ENCODE assay signal across 15 cellular contexts in the genomic region with DNA sequence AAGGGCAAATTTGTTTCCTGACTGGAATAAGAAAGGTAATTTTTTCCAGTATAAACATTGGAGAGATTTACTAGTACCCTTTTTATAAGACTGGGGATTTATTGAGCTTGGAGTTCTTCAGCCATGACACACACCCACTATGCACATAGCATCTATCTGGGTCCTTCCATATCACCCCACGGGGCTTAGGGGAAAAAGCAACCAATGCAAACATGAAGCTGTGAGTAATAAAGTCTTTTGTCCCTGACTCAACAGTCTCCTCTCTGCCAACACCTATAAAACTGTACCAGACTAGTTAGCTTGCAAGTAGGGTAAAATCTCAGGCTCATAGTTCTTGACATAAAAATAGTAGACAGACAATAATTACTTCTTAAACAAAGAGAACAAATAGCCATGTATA. TPM values are rescaled to one million over a fixed set of nuclear protein-coding genes. Genes with fewer than 3 reads are reported as not detected.
DNase-seq lines count a peak whose midpoint lies in the region; ATAC-seq and TF ChIP-seq lines count a peak whose summit lies in the region.
"Had no signal": no experiment of that assay in that cellular context is flagged by ENCODE, and none has a peak within 500 bp of the region (broad histone marks: within the 10 kb centered on the region; RNA-seq: fewer than 3 reads in every experiment).

No MANE protein-coding gene starts in this region.

- no peaks in the 10 kb centered on the region for H3K9me2 ChIP-seq in PC-3 (replicated peaks; ENCODE audit: low read length)

- H3K4me3 ChIP-seq in PC-3 (ENCODE audit: low read length) (no peak overlapping the region), skeletal muscle cell (ENCODE audit: low read depth, low read length) (no peak overlapping the region)

- ATAC-seq in PC-3, result peak; percentile 92
- peak; percentile 58 for ATAC-seq in esophagus mucosa
- no peak for ATAC-seq in GM21360 (IDR thresholded peaks at IDR 0.05; ENCODE audit: unreplicated experiment)
- ATAC-seq in GM21786 (IDR thresholded peaks at IDR 0.05; ENCODE audit: unreplicated experiment), result no peak
- ATAC-seq: natural killer cell had no signal

- no peaks in the 10 kb centered on the region for H4K20me1 ChIP-seq in PC-3 (ENCODE audit: low read length)

- POLR2A ChIA-PET in PC-3 (lab: Charles Lee; ENCODE audit: unreplicated experiment), result interaction anchor here (0.6 kb wide), 1 partner anchor 151 kb away, joined by 4 read pairs; no protein-coding TSS in a partner anchor

- DNase-seq in GM03348 (ENCODE audit: low spot score) (peak; percentile 7), PC-3 (peak; percentile 97), skeletal muscle cell (ENCODE audit: low read depth) (peak; percentile 98), nucleus accumbens (lab: John Stamatoyannopoulos, UW) (no peak), mesenteric fat pad (ENCODE audit: low spot score) (no peak)
- DNase-seq: activated CD4-positive, CD25-positive, alpha-beta regulatory T cell treated with anti-CD3 and anti-CD28 coated beads, Interleukin-2, amount 50 U/mL, for 72 hours; activated CD8-positive, alpha-beta memory T cell treated with anti-CD3 and anti-CD28 coated beads, Interleukin-2, amount 50 U/mL, for 4 hours; activated naive CD4-positive, alpha-beta T cell treated with anti-CD3 and anti-CD28 coated beads for 36 hours; CD4-positive, alpha-beta memory T cell; natural killer cell; NCI-H2171 treated with DMSO at 0.1 percent for 48 hours; stimulated activated naive CD4-positive, alpha-beta T cell had no signal

- peak overlapping the region; percentile 79 for H3K27ac ChIP-seq in PC-3 (ENCODE audit: low read length)

- H3K9me3 ChIP-seq in PC-3 (ENCODE audit: low read length), result no peaks in the 10 kb centered on the region

- H3F3A ChIP-seq in PC-3 (ENCODE audit: low read length, unreplicated experiment), result peaks cover 10% of the 10 kb centered on the region

- no peaks in the 10 kb centered on the region for H3K36me3 ChIP-seq in PC-3 (ENCODE audit: low read depth, low read length)

- intact Hi-C loops in PC-3 (cut with micrococcal nuclease), result loop anchor here (1.0 to 5.0 kb wide), 4 partner anchors 11 to 123 kb away; a partner anchor contains a TSS

- no peaks in the 10 kb centered on the region for H3K27me3 ChIP-seq in PC-3 (ENCODE audit: low read length)

- no peak overlapping the region for H2AFZ ChIP-seq in PC-3 (ENCODE audit: low read length)

- no peak overlapping the region for H3K9ac ChIP-seq in PC-3 (ENCODE audit: low read length)

- peaks cover 63% of the 10 kb centered on the region for H3K4me1 ChIP-seq in PC-3 (ENCODE audit: insufficient read depth, low read length)

- TF ChIP-seq CTCF in PC-3 (conservative IDR thresholded peaks at IDR 0.05; ENCODE audit: low read depth, low read length), result no peak

- CTCF ChIA-PET in PC-3 (lab: Charles Lee), result interaction anchor here (0.5 kb wide), 1 partner anchor 91 kb away, joined by 3 read pairs; no protein-coding TSS in a partner anchor

- no peaks in the 10 kb centered on the region for H3K79me2 ChIP-seq in PC-3 (ENCODE audit: low read length)

- no TSS peak for BruUV-seq in PC-3 (replicated peaks; lab: Mats Ljungman, UMichigan)

- H3K4me2 ChIP-seq in PC-3 (ENCODE audit: low read length), result peak overlapping the region; percentile 14; the same call in 1 of the 2 replicates

RNA-seq across cellular contexts. Expression of a gene that starts 23.4 kb away (rescaled TPM):
- total RNA-seq in PC-3 (2014; rRNA removed) (0.35 and 1.0 TPM in 2 replicates), esophagus mucosa (4.9 TPM), mesenteric fat pad (1.3 TPM)
- total RNA-seq: activated naive CD4-positive, alpha-beta T cell treated with anti-CD3 and anti-CD28 coated beads for 36 hours; CD4-positive, alpha-beta memory T cell; natural killer cell had no signal

Comparison
In these comparisons a context has a peak if more than half of its experiments do, and no peak if none do; other contexts are left out.
1. DNase-seq: peak in GM03348 (single experiment), PC-3 (single experiment) and skeletal muscle cell (single experiment); none in nucleus accumbens (0 of 56) and mesenteric fat pad (single experiment).
2. ATAC-seq: peak in PC-3 (single experiment) and esophagus mucosa (single experiment); none in GM21360 (single experiment) and GM21786 (single experiment).